17 cellular contexts compared by ENCODE assay signal in genomic region chr1:185933580-185933979, GRCh38.
DNase-seq lines count a peak whose midpoint lies in the region; ATAC-seq and TF ChIP-seq lines count a peak whose summit lies in the region.
"Had no signal": no experiment of that assay in that cellular context is flagged by ENCODE, and none has a peak within 500 bp of the region (broad histone marks: within the 10 kb centered on the region; RNA-seq: fewer than 3 reads in every experiment).

No MANE protein-coding gene starts in this region.

- H3K27me3 ChIP-seq in SK-N-SH (ENCODE audit: insufficient read depth) = no peaks in the 10 kb centered on the region
- H3K27me3 ChIP-seq: BLaER1 had no signal

- H3K4me2 ChIP-seq in SK-N-SH = no peak overlapping the region
- H3K4me2 ChIP-seq: BLaER1 had no signal

- no peak overlapping the region for H2AFZ ChIP-seq in SK-N-SH (ENCODE audit: low read depth)

- TF ChIP-seq CTCF in SK-N-SH (IDR thresholded peaks at IDR 0.05) (no peak), HFFc6 (IDR thresholded peaks at IDR 0.05) (no peak)

- no peak overlapping the region for H3K4me3 Mint-ChIP-seq in HFFc6
- H3K4me3 Mint-ChIP-seq: CD8-positive, alpha-beta memory T cell had no signal

- 15% methylated on average over 4 of the region's 4 CpGs for WGBS in SK-N-SH (ENCODE audit: low lambda C conversion rate)

- no peaks in the 10 kb centered on the region for H3K9me3 Mint-ChIP-seq in HFFc6

- H3K27ac ChIP-seq in SK-N-SH (ENCODE audit: low read depth in 2 of 2, low read length in 1 of 2) = no peak overlapping the region; a peak in 1 of 4 replicates
- H3K27ac ChIP-seq: 22Rv1, BLaER1 had no signal

- no peak overlapping the region for H3K9ac ChIP-seq in SK-N-SH
- H3K9ac ChIP-seq: BLaER1 had no signal

- H3K9me2 ChIP-seq in SK-N-SH = no peaks in the 10 kb centered on the region

- peaks cover 26% of the 10 kb centered on the region for H3K4me1 Mint-ChIP-seq in HFFc6 (ENCODE audit: low read depth)
- H3K4me1 Mint-ChIP-seq: CD8-positive, alpha-beta memory T cell had no signal

- H3F3A ChIP-seq in SK-N-SH (replicated peaks; ENCODE audit: insufficient read depth) = no peaks in the 10 kb centered on the region

- H3K27me3 Mint-ChIP-seq in HFFc6 (ENCODE audit: insufficient read depth) = no peaks in the 10 kb centered on the region

- TF ChIP-seq EP300 in SK-N-SH (IDR thresholded peaks at IDR 0.05; ENCODE audit: borderline replicate concordance in 1 of 2, low read depth in 1 of 2, low read length in 1 of 2) = no peak

- TF ChIP-seq RAD21 in SK-N-SH (IDR thresholded peaks at IDR 0.05; ENCODE audit: low read length) = no peak

- POLR2A ChIA-PET in SK-N-SH (lab: Yijun Ruan, JAX) = no interaction called here

- H3K79me2 ChIP-seq in SK-N-SH (ENCODE audit: insufficient read depth) = no peaks in the 10 kb centered on the region

- no peaks in the 10 kb centered on the region for H3K36me3 Mint-ChIP-seq in HFFc6 (ENCODE audit: low read depth)
- H3K36me3 Mint-ChIP-seq: CD8-positive, alpha-beta memory T cell had no signal

- H3K4me3 ChIP-seq in SK-N-SH (ENCODE audit: low read depth in 2 of 2, low read length in 1 of 2) = no peak overlapping the region
- H3K4me3 ChIP-seq: BLaER1, GM12878, HAP-1 had no signal

- H3K27ac Mint-ChIP-seq in HFFc6 = no peak overlapping the region
- H3K27ac Mint-ChIP-seq: CD8-positive, alpha-beta memory T cell had no signal

- no peaks in the 10 kb centered on the region for H3K9me3 ChIP-seq in SK-N-SH
- H3K9me3 ChIP-seq: BLaER1, Caco-2, HAP-1 had no signal

- DNase-seq in SK-N-SH = no peak
- DNase-seq in NCI-H69 (lab: John Stamatoyannopoulos, UW) = peak; percentile 9
- no peak for DNase-seq in left lobe of liver (ENCODE audit: low spot score)
- no peak for DNase-seq in activated T-cell treated with anti-CD3 and anti-CD28 coated beads for 4 hours
- DNase-seq in HFFc6 = no peak
- DNase-seq: AML-193; Caco-2; CD8-positive, alpha-beta memory T cell; DMS53; GOT3; KBM-7 had no signal

- no peaks in the 10 kb centered on the region for H4K20me1 ChIP-seq in SK-N-SH (ENCODE audit: insufficient read depth)
- H4K20me1 ChIP-seq: BLaER1 had no signal

- peaks cover 0 to 14% of the 10 kb centered on the region in 2 experiments; a peak in 2 of 4 replicates for H3K4me1 ChIP-seq in SK-N-SH (ENCODE audit: control insufficient read depth in 1 of 2, insufficient read depth in 2 of 2, low read depth in 1 of 2, low read length in 1 of 2)
- H3K4me1 ChIP-seq: BLaER1, Caco-2, HAP-1 had no signal

- CTCF ChIA-PET in SK-N-SH (lab: Yijun Ruan, JAX) = interaction anchor here (0.6 kb wide), 1 partner anchor 130 kb away, joined by 3 read pairs; no protein-coding TSS in a partner anchor

- peaks cover 0 to 6% of the 10 kb centered on the region in 2 experiments for H3K36me3 ChIP-seq in SK-N-SH (replicated peaks in 1 of 2; ENCODE audit: control insufficient read depth in 1 of 2, insufficient read depth in 2 of 2, low read length in 1 of 2)
- H3K36me3 ChIP-seq: BLaER1, HAP-1 had no signal

- ATAC-seq in SK-N-SH treated with all-trans-retinoic acid at 6 μM for 48 hours (peak; percentile 57), left lobe of liver (peak; percentile 63), HG03342 (IDR thresholded peaks at IDR 0.05; ENCODE audit: unreplicated experiment) (no peak)
- ATAC-seq: GM12878 had no signal

TF ChIP-seq in SK-N-SH treated with all-trans-retinoic acid at 6 μM for 48 hours, 23 proteins besides CTCF, POLR2A, EP300 and RAD21:
- TF ChIP-seq ZFP3 (CRISPR knock-in tag; IDR thresholded peaks at IDR 0.05) = no peak
- no peak for TF ChIP-seq CSRNP3 (CRISPR knock-in tag; IDR thresholded peaks at IDR 0.05)
- TF ChIP-seq ZNF8 (CRISPR knock-in tag; IDR thresholded peaks at IDR 0.05) = no peak
- TF ChIP-seq PPARA (CRISPR knock-in tag; IDR thresholded peaks at IDR 0.05; ENCODE audit: borderline replicate concordance) = no peak
- no peak for TF ChIP-seq GLIS3 (CRISPR knock-in tag; IDR thresholded peaks at IDR 0.05)
- no peak for TF ChIP-seq OSR1 (CRISPR knock-in tag; IDR thresholded peaks at IDR 0.05)
- no peak for TF ChIP-seq ZNF565 (CRISPR knock-in tag; conservative IDR thresholded peaks at IDR 0.05; ENCODE audit: low read depth)
- no peak for TF ChIP-seq ISL1 (CRISPR knock-in tag; IDR thresholded peaks at IDR 0.05)
- no peak for TF ChIP-seq CREB5 (CRISPR knock-in tag; IDR thresholded peaks at IDR 0.05; ENCODE audit: low read depth)
- TF ChIP-seq ZFP30 (CRISPR knock-in tag; IDR thresholded peaks at IDR 0.05) = no peak
- no peak for TF ChIP-seq ZNF70 (CRISPR knock-in tag; IDR thresholded peaks at IDR 0.05)
- no peak for TF ChIP-seq TOX (CRISPR knock-in tag; IDR thresholded peaks at IDR 0.05; ENCODE audit: borderline replicate concordance)

TF ChIP-seq in SK-N-SH, 30 proteins besides CTCF, POLR2A, EP300 and RAD21:
- TF ChIP-seq ELF1 (IDR thresholded peaks at IDR 0.05) = no peak
- no peak for TF ChIP-seq POLR2AphosphoS5 (IDR thresholded peaks at IDR 0.05; ENCODE audit: low read depth, low read length)
- no peak for TF ChIP-seq TAF1 (IDR thresholded peaks at IDR 0.05; ENCODE audit: borderline replicate concordance, low read depth, low read length)
- no peak for TF ChIP-seq USF2 (IDR thresholded peaks at IDR 0.05; ENCODE audit: borderline replicate concordance, low read depth, low read length)
- no peak for TF ChIP-seq MAX (IDR thresholded peaks at IDR 0.05; ENCODE audit: low read depth)
- TF ChIP-seq NFIC (IDR thresholded peaks at IDR 0.05; ENCODE audit: borderline replicate concordance) = no peak
